Comparison of ENCODE assay signal across 25 cellular contexts in the genomic region with DNA sequence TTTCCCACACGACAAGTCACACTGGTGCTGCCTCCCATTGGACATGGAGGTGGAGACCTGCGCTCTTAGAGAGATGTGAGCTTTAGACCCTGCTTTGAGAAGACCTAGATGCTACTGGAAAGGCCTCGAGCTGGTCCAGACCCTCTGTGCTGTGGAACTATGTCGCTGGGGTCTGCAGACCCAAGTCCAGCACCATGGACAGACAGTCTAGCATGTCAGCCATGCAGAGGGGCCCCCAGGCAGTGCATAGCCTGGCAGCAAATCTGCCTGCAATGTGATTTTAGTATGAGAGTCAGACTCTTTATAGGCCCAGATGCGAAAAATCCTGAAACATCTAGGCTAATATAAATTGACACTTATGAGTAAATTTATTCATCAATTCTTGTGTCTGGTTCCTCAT.
"Had no signal": no experiment of that assay in that cellular context is flagged by ENCODE, and none has a peak within 500 bp of the region (broad histone marks: within the 10 kb centered on the region; RNA-seq: fewer than 3 reads in every experiment).

No MANE protein-coding gene starts in this region.

- H3K4me3 ChIP-seq: coronary artery, dorsolateral prefrontal cortex, esophagus muscularis mucosa, esophagus squamous epithelium, gastrocnemius medialis, gastroesophageal sphincter, heart left ventricle, heart right ventricle, hepatocyte had no signal

- H3K79me2 ChIP-seq: hepatocyte had no signal

- H3K4me1 ChIP-seq: foreskin keratinocyte had no signal

- H3K27ac ChIP-seq: coronary artery, dorsolateral prefrontal cortex, epithelial cell of prostate, esophagus muscularis mucosa, esophagus squamous epithelium, foreskin keratinocyte, gastrocnemius medialis, gastroesophageal sphincter, heart left ventricle, heart right ventricle, hepatocyte had no signal

- H3K27me3 ChIP-seq: foreskin keratinocyte, hepatocyte had no signal

- H3K4me3 Mint-ChIP-seq: dendritic cell treated with granulocyte-macrophage colony-stimulating factor and Interleukin-4, amounts not matched to agents 40 ng/mL and 50 ng/mL, for 4 days; effector memory CD8-positive, alpha-beta T cell; endodermal cell had no signal

- H3K36me3 ChIP-seq: esophagus squamous epithelium, gastrocnemius medialis, gastroesophageal sphincter, heart left ventricle had no signal

- H3K9me3 ChIP-seq: esophagus muscularis mucosa, esophagus squamous epithelium, gastrocnemius medialis, gastroesophageal sphincter, heart left ventricle, heart right ventricle had no signal

- H3K27ac Mint-ChIP-seq: dendritic cell treated with granulocyte-macrophage colony-stimulating factor and Interleukin-4, amounts not matched to agents 40 ng/mL and 50 ng/mL, for 4 days; effector memory CD8-positive, alpha-beta T cell; endodermal cell had no signal

- ATAC-seq: effector memory CD8-positive, alpha-beta T cell; esophagus mucosa; foreskin keratinocyte; gastrocnemius medialis; gastroesophageal sphincter; heart left ventricle; heart right ventricle had no signal

- H3K4me2 ChIP-seq: hepatocyte had no signal

- DNase-seq: cortex of kidney; dermis blood vessel endothelial cell; dorsolateral prefrontal cortex; effector CD4-positive, alpha-beta T cell; effector CD8-positive, alpha-beta T cell; effector memory CD4-positive, alpha-beta T cell; effector memory CD8-positive, alpha-beta T cell; endodermal cell; erythroblast; esophagus squamous epithelium; foreskin fibroblast; foreskin keratinocyte; foreskin melanocyte; gastrocnemius medialis; glutamatergic neuron; head of caudate nucleus; heart left ventricle; heart right ventricle had no signal

- H2AFZ ChIP-seq: hepatocyte had no signal

- H3K9me3 Mint-ChIP-seq: dendritic cell treated with granulocyte-macrophage colony-stimulating factor and Interleukin-4, amounts not matched to agents 40 ng/mL and 50 ng/mL, for 4 days; endodermal cell had no signal
